Comparison of ENCODE assay signal across 7 cellular contexts in the genomic region with DNA sequence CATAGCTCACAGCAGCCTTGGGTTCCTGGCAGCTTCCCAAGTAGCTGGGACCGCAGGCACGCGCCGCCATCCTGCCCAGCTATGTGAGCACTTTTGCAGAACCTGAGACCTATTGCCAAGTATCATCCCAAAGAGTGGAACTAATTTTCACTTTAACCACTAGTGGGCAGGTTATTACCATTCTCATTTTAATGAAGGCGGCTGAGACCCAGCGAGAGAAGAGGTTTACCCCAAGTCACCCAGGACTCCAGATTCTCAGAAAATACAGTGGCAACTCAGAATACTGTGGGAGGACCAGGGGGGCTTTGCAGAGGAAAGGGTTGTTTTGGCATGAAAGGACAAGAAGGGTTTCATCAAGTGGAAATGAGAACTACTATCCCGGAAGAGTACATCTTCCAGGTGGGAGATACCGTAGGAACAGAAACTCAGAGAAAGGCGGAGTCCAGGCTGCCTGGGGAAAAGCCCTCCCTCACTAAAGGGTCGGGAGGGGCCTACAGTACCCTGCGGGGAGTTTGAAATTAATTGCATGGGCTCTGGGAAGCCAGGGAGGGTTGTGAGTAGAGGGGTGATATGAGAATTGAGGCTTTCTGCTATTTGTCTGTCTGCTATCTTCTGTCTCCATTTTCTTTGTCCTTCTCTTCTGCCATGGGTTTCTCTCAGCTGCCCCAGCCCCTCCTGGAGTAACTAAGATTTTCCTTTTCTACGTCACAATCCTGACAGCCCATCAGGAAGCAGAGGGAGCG. TPM values are rescaled to one million over a fixed set of nuclear protein-coding genes. Genes with fewer than 3 reads are reported as not detected.
DNase-seq lines count a peak whose midpoint lies in the region; ATAC-seq and TF ChIP-seq lines count a peak whose summit lies in the region.

No MANE protein-coding gene starts in this region.

- no peak for TF ChIP-seq POLR2A in heart left ventricle (IDR thresholded peaks at IDR 0.05)
- no peak for TF ChIP-seq POLR2A in prostate gland (IDR thresholded peaks at IDR 0.05)

- H3K36me3 ChIP-seq in heart left ventricle (no peaks in the 10 kb centered on the region), prostate gland (no peaks in the 10 kb centered on the region)

- peaks cover 0 to 18% (median 2%) of the 10 kb centered on the region in 9 donors for H3K27me3 ChIP-seq in heart left ventricle
- no peaks in the 10 kb centered on the region for H3K27me3 ChIP-seq in prostate gland (replicated peaks; ENCODE audit: insufficient read depth)

- H3K4me3 Mint-ChIP-seq in activated naive CD8-positive, alpha-beta T cell treated with anti-CD3 and anti-CD28 coated beads, Interleukin-2, amount 10 ng/mL, durations not matched to agents 7 days and 5 days = peak overlapping the region; percentile 83

- peaks cover 2% of the 10 kb centered on the region for H3K27me3 Mint-ChIP-seq in activated naive CD8-positive, alpha-beta T cell treated with anti-CD3 and anti-CD28 coated beads, Interleukin-2, amount 10 ng/mL, durations not matched to agents 7 days and 5 days

- H3K4me3 ChIP-seq in heart left ventricle (peak overlapping the region in 3 of 12 donors; percentile 5 to 23 (median 11)), prostate gland (no peak overlapping the region)

- H3K27ac Mint-ChIP-seq in activated naive CD8-positive, alpha-beta T cell treated with anti-CD3 and anti-CD28 coated beads, Interleukin-2, amount 10 ng/mL, durations not matched to agents 7 days and 5 days = peak overlapping the region; percentile 89

- H3K27ac ChIP-seq in heart left ventricle (peak overlapping the region in 1 of 12 donors; percentile 18), prostate gland (peak overlapping the region in 1 of 2 donors; percentile 14)

- no peaks in the 10 kb centered on the region for H3K9me3 Mint-ChIP-seq in activated naive CD8-positive, alpha-beta T cell treated with anti-CD3 and anti-CD28 coated beads, Interleukin-2, amount 10 ng/mL, durations not matched to agents 7 days and 5 days

- H3K4me1 ChIP-seq in heart left ventricle (peaks cover 5 to 52% (median 17%) of the 10 kb centered on the region in 12 donors), prostate gland (replicated peaks) (no peaks in the 10 kb centered on the region)

- intact Hi-C loops in heart left ventricle (cut with DNase I) (loop anchor here in 9 of 10 donors (1.0 to 10.0 kb wide), 7 partner anchors 46 to 171 kb away; a partner anchor contains a TSS), prostate gland (cut with DNase I) (loop anchor here (5.0 kb wide), 2 partner anchors 66 to 81 kb away; a partner anchor contains a TSS)

- TF ChIP-seq CTCF in LNCAP (IDR thresholded peaks at IDR 0.05) (peak; percentile 78), heart left ventricle (IDR thresholded peaks at IDR 0.05) (peak; percentile 54 to 77 (median 67)), prostate gland (IDR thresholded peaks at IDR 0.05) (peak; percentile 61 to 83 (median 73))

- ATAC-seq in activated naive CD8-positive, alpha-beta T cell treated with anti-CD3 and anti-CD28 coated beads, Interleukin-2, amount 10 ng/mL, durations not matched to agents 7 days and 5 days (ENCODE audit: low read depth) = peak; percentile 82
- ATAC-seq in heart left ventricle = peak; percentile 45 to 68 (median 54)
- no peak for ATAC-seq in HG03097 (IDR thresholded peaks at IDR 0.05; ENCODE audit: low FRiP score, unreplicated experiment)

- WGBS in heart left ventricle, 4 donors = 13 to 18% (median 17%) methylated on average over 13 of the region's 13 CpGs
- 10% methylated on average over 13 of the region's 13 CpGs for WGBS in prostate gland

- H3K4me1 Mint-ChIP-seq in activated naive CD8-positive, alpha-beta T cell treated with anti-CD3 and anti-CD28 coated beads, Interleukin-2, amount 10 ng/mL, durations not matched to agents 7 days and 5 days = peaks cover 33% of the 10 kb centered on the region

- peak; percentile 93 for DNase-seq in GM04504 (ENCODE audit: low read depth)
- DNase-seq in OCI-M1 (lab: John Stamatoyannopoulos, UW) = peak; percentile 94
- DNase-seq in activated naive CD8-positive, alpha-beta T cell treated with anti-CD3 and anti-CD28 coated beads, Interleukin-2, amount 10 ng/mL, durations not matched to agents 7 days and 5 days = peak; percentile 49
- peak; percentile 77 to 88 (median 82) for DNase-seq in heart left ventricle
- peak; percentile 63 for DNase-seq in prostate gland (ENCODE audit: low spot score)

- H3K9me3 ChIP-seq in heart left ventricle = no peaks in the 10 kb centered on the region
- H3K9me3 ChIP-seq in prostate gland = no peaks in the 10 kb centered on the region

- no peaks in the 10 kb centered on the region for H3K36me3 Mint-ChIP-seq in activated naive CD8-positive, alpha-beta T cell treated with anti-CD3 and anti-CD28 coated beads, Interleukin-2, amount 10 ng/mL, durations not matched to agents 7 days and 5 days

- POLR2A ChIA-PET in activated naive CD8-positive, alpha-beta T cell treated with anti-CD3 and anti-CD28 coated beads, Interleukin-2, amount 10 ng/mL, durations not matched to agents 7 days and 5 days (lab: Charles Lee) = interaction anchor here (0.6 to 6.0 kb wide), 6 partner anchors 47 to 136 kb away, joined by 3 to 79 read pairs (median 10); a partner anchor contains a TSS

RNA-seq across cellular contexts. Expression of a gene that starts 7.2 kb away (rescaled TPM):
- total RNA-seq in activated naive CD8-positive, alpha-beta T cell treated with anti-CD3 and anti-CD28 coated beads, Interleukin-2, amount 10 ng/mL, durations not matched to agents 7 days and 5 days = 10 to 100 TPM in 1 of 2 experiments, 1 to 10 TPM in 1; 9.8 to 10.2 TPM
- total RNA-seq in heart left ventricle = 10 to 100 TPM in 1 of 9 donors, 1 to 10 TPM in 5, under 1 TPM in 3; 0.60 to 10.2 (median 1.6) TPM
- polyA plus RNA-seq in heart left ventricle = 1 to 10 TPM in 1 of 2 donors, under 1 TPM in 1; 0.90 to 1.8 TPM
- 10 to 100 TPM; 22.9 to 44.9 TPM for total RNA-seq in prostate gland

RNA-seq across cellular contexts. Expression of a gene that starts 31.7 kb away (rescaled TPM):
- total RNA-seq in activated naive CD8-positive, alpha-beta T cell treated with anti-CD3 and anti-CD28 coated beads, Interleukin-2, amount 10 ng/mL, durations not matched to agents 7 days and 5 days = 10 to 100 TPM; 11.7 to 13.0 TPM
- 100 to 1,000 TPM; 223 to 396 (median 279) TPM for total RNA-seq in heart left ventricle
- polyA plus RNA-seq in heart left ventricle = 100 to 1,000 TPM; 257 to 272 TPM
- 100 to 1,000 TPM; 227 to 265 TPM for total RNA-seq in prostate gland

RNA-seq across cellular contexts. Expression of a gene that starts 47.7 kb away (rescaled TPM):
- 10 to 100 TPM; 30.9 to 35.3 TPM for total RNA-seq in activated naive CD8-positive, alpha-beta T cell treated with anti-CD3 and anti-CD28 coated beads, Interleukin-2, amount 10 ng/mL, durations not matched to agents 7 days and 5 days
- 10 to 100 TPM; 16.4 to 27.4 (median 20.5) TPM for total RNA-seq in heart left ventricle
- polyA plus RNA-seq in heart left ventricle = 10 to 100 TPM in 1 of 2 donors, 1 to 10 TPM in 1; 5.8 to 29.3 TPM
- 10 to 100 TPM; 14.2 to 16.5 TPM for total RNA-seq in prostate gland

Comparison
In these comparisons a context has a peak if more than half of its experiments do, and no peak if none do; other contexts are left out.
1. RNA of a gene that starts 31.7 kb away (total RNA-seq): 223 to 396 TPM in heart left ventricle and 227 to 265 TPM in prostate gland; 11.7 to 13.0 TPM in activated naive CD8-positive, alpha-beta T cell treated with anti-CD3 and anti-CD28 coated beads, Interleukin-2, amount 10 ng/mL, durations not matched to agents 7 days and 5 days; every median in the first group is over 10 times any median in the second.
2. Peak in every context shown above with its lines, with median percentiles within 50 percentile points of each other: DNase-seq and CTCF ChIP-seq.